ENCODE assay signal across 8 cellular contexts in genomic region chr12:57782608-57783465, GRCh38. TPM values are rescaled to one million over a fixed set of nuclear protein-coding genes. Genes with fewer than 3 reads are reported as not detected.
A peak's percentile ranks its signal among the peaks of the same experiment; 100 is the strongest.
DNase-seq lines count a peak whose midpoint lies in the region; ATAC-seq and TF ChIP-seq lines count a peak whose summit lies in the region.

Gene TSFM (plus strand): TSS chr12:57782787. CDS start chr12:57782802, 15 bp downstream.

- H3K9ac ChIP-seq in duodenal mucosa (ENCODE audit: low read depth in 1 of 2, low read length in 2 of 2): peak within 1 kb of the TSS; percentile 86 to 93

- POLR2A ChIA-PET in CD4-positive, alpha-beta memory T cell (lab: Charles Lee; ENCODE audit: partially characterized antibody): interaction anchor here (0.7 to 7.0 kb wide), 15 partner anchors 10 to 158 kb away, joined by 3 to 53 read pairs (median 4); partner anchors contain the start of genes ATP23, CYP27B1, EEF1AKMT3 and MARCHF9
- POLR2A ChIA-PET in activated CD4-positive, alpha-beta memory T cell treated with anti-CD3 and anti-CD28 coated beads for 36 hours (lab: Charles Lee): interaction anchor here (0.7 to 2.9 kb wide), 7 partner anchors 11 to 114 kb away, joined by 3 to 10 read pairs (median 4); partner anchors contain the start of genes CTDSP2, EEF1AKMT3 and METTL1

- CTCF ChIA-PET in CD4-positive, alpha-beta memory T cell (lab: Charles Lee; ENCODE audit: partially characterized antibody): interaction anchor here (0.6 to 7.8 kb wide), 19 partner anchors 9 to 324 kb away, joined by 3 to 64 read pairs (median 4); partner anchors contain the start of genes AVIL, CTDSP2, EEF1AKMT3 and METTL1
- CTCF ChIA-PET in activated CD4-positive, alpha-beta memory T cell treated with anti-CD3 and anti-CD28 coated beads for 36 hours (lab: Charles Lee): interaction anchor here (0.7 to 2.8 kb wide), 25 partner anchors 8 to 154 kb away, joined by 3 to 25 read pairs (median 6); partner anchors contain the start of genes CYP27B1, EEF1AKMT3, METTL1 and OS9

- ATAC-seq in GM19397 (IDR thresholded peaks at IDR 0.05; ENCODE audit: unreplicated experiment) (peak; percentile 81), HG03571 (IDR thresholded peaks at IDR 0.05; ENCODE audit: unreplicated experiment) (peak; percentile 93), lower lobe of right lung (peak; percentile 97 to 98)

- peak; percentile 93 to 96 (median 94) for DNase-seq in CD4-positive, alpha-beta memory T cell
- peak; percentile 97 for DNase-seq in NCI-H774 (lab: John Stamatoyannopoulos, UW)
- DNase-seq in activated CD4-positive, alpha-beta memory T cell treated with anti-CD3 and anti-CD28 coated beads for 36 hours: peak; percentile 98
- peak; percentile 98 for DNase-seq in lower lobe of right lung
- peak; percentile 92 to 97 (median 96) for DNase-seq in stimulated activated CD4-positive, alpha-beta T cell treated with anti-CD3 and anti-CD28 coated beads, TNF-alpha, amount 100 ng/mL, for 24 hours (ENCODE audit: low read depth in 3 of 3)

- H3K4me1 ChIP-seq in CD4-positive, alpha-beta memory T cell (ENCODE audit: insufficient read depth, low read length): peaks cover 59% of the 10 kb centered on the region
- H3K4me1 ChIP-seq in duodenal mucosa (ENCODE audit: control insufficient read depth in 1 of 2, insufficient read depth in 2 of 2, low read length in 2 of 2): peaks cover 14 to 32% of the 10 kb centered on the region in 2 donors
- peaks cover 35% of the 10 kb centered on the region for H3K4me1 ChIP-seq in lower lobe of right lung

- H3K9me3 ChIP-seq in CD4-positive, alpha-beta memory T cell (ENCODE audit: control insufficient read depth in 1 of 2, low read length in 2 of 2): no peaks in the 10 kb centered on the region
- H3K9me3 ChIP-seq in duodenal mucosa (ENCODE audit: control insufficient read depth in 1 of 2, low read length in 2 of 2) (no peaks in the 10 kb centered on the region), lower lobe of right lung (no peaks in the 10 kb centered on the region)

- H3K36me3 ChIP-seq in CD4-positive, alpha-beta memory T cell (ENCODE audit: insufficient read depth, low read length): peaks cover 21% of the 10 kb centered on the region
- peaks cover 14 to 30% of the 10 kb centered on the region in 2 donors for H3K36me3 ChIP-seq in duodenal mucosa (ENCODE audit: control insufficient read depth in 1 of 2, insufficient read depth in 2 of 2, low read length in 2 of 2)
- H3K36me3 ChIP-seq in lower lobe of right lung: peaks cover 37% of the 10 kb centered on the region

- intact Hi-C loops in CD4-positive, alpha-beta memory T cell (cut with micrococcal nuclease): loop anchor here (1.0 to 2.0 kb wide), 7 partner anchors 11 to 200 kb away; partner anchors contain the start of genes CDK4, EEF1AKMT3 and METTL1
- intact Hi-C loops in activated CD4-positive, alpha-beta memory T cell treated with anti-CD3 and anti-CD28 coated beads for 36 hours (cut with micrococcal nuclease): loop anchor here (1.0 to 2.0 kb wide), 5 partner anchors 11 to 122 kb away; partner anchors contain the start of genes CDK4, CTDSP2, EEF1AKMT3 and METTL1
- intact Hi-C loops in lower lobe of right lung (cut with DNase I): no loop called here

- peaks cover 46 to 57% (median 50%) of the 10 kb centered on the region in 4 donors for H3K4me1 Mint-ChIP-seq in CD4-positive, alpha-beta memory T cell
- H3K4me1 Mint-ChIP-seq in activated CD4-positive, alpha-beta memory T cell treated with anti-CD3 and anti-CD28 coated beads for 36 hours (ENCODE audit: low read depth): peaks cover 37% of the 10 kb centered on the region

- TF ChIP-seq CTCF in lower lobe of right lung (IDR thresholded peaks at IDR 0.05): peak; percentile 93

- peak within 1 kb of the TSS; percentile 73 for H3K27ac ChIP-seq in CD4-positive, alpha-beta memory T cell (ENCODE audit: low read depth, low read length)
- no peak within 1 kb of the TSS for H3K27ac ChIP-seq in duodenal mucosa (ENCODE audit: low read depth, low read length)
- H3K27ac ChIP-seq in lower lobe of right lung: peak within 1 kb of the TSS; percentile 74

- H3K27me3 Mint-ChIP-seq in CD4-positive, alpha-beta memory T cell: no peaks in the 10 kb centered on the region
- H3K27me3 Mint-ChIP-seq in activated CD4-positive, alpha-beta memory T cell treated with anti-CD3 and anti-CD28 coated beads for 36 hours: no peaks in the 10 kb centered on the region

- peak within 1 kb of the TSS; percentile 92 to 97 for H3K4me3 ChIP-seq in CD4-positive, alpha-beta memory T cell (ENCODE audit: low read length in 2 of 2)
- H3K4me3 ChIP-seq in duodenal mucosa (ENCODE audit: low read depth in 1 of 2, low read length in 2 of 2): peak within 1 kb of the TSS; percentile 94 to 100
- H3K4me3 ChIP-seq in lower lobe of right lung: peak within 1 kb of the TSS; percentile 93

- H3K4me3 Mint-ChIP-seq in CD4-positive, alpha-beta memory T cell: peak within 1 kb of the TSS; percentile 95 to 100 (median 98)
- H3K4me3 Mint-ChIP-seq in activated CD4-positive, alpha-beta memory T cell treated with anti-CD3 and anti-CD28 coated beads for 36 hours: peak within 1 kb of the TSS; percentile 100

- peaks cover 15 to 36% of the 10 kb centered on the region in 2 donors for H3K36me3 Mint-ChIP-seq in CD4-positive, alpha-beta memory T cell
- H3K36me3 Mint-ChIP-seq in activated CD4-positive, alpha-beta memory T cell treated with anti-CD3 and anti-CD28 coated beads for 36 hours: peaks cover 22% of the 10 kb centered on the region

- no peaks in the 10 kb centered on the region for H3K27me3 ChIP-seq in CD4-positive, alpha-beta memory T cell (ENCODE audit: insufficient read depth, low read length)
- H3K27me3 ChIP-seq in duodenal mucosa (ENCODE audit: control insufficient read depth in 1 of 2, insufficient read depth in 2 of 2, low read length in 2 of 2) (no peaks in the 10 kb centered on the region), lower lobe of right lung (ENCODE audit: low read depth) (no peaks in the 10 kb centered on the region)

- peak within 1 kb of the TSS; percentile 95 to 100 (median 99) for H3K27ac Mint-ChIP-seq in CD4-positive, alpha-beta memory T cell
- peak within 1 kb of the TSS; percentile 93 for H3K27ac Mint-ChIP-seq in activated CD4-positive, alpha-beta memory T cell treated with anti-CD3 and anti-CD28 coated beads for 36 hours

- peaks cover 0 to 4% (median 0%) of the 10 kb centered on the region in 8 donors for H3K9me3 Mint-ChIP-seq in CD4-positive, alpha-beta memory T cell
- no peaks in the 10 kb centered on the region for H3K9me3 Mint-ChIP-seq in activated CD4-positive, alpha-beta memory T cell treated with anti-CD3 and anti-CD28 coated beads for 36 hours

RNA-seq across cellular contexts. Expression of gene TSFM, which starts in this region (rescaled TPM):
- 10 to 100 TPM; 18.9 to 22.2 TPM for total RNA-seq in CD4-positive, alpha-beta memory T cell
- polyA plus RNA-seq in CD4-positive, alpha-beta memory T cell: 10 to 100 TPM; 23.2 to 32.5 TPM
- 10 to 100 TPM; 45.5 to 47.2 TPM for total RNA-seq in activated CD4-positive, alpha-beta memory T cell treated with anti-CD3 and anti-CD28 coated beads for 36 hours
- total RNA-seq in lower lobe of right lung: 22.6 TPM
